In the genomic region with DNA sequence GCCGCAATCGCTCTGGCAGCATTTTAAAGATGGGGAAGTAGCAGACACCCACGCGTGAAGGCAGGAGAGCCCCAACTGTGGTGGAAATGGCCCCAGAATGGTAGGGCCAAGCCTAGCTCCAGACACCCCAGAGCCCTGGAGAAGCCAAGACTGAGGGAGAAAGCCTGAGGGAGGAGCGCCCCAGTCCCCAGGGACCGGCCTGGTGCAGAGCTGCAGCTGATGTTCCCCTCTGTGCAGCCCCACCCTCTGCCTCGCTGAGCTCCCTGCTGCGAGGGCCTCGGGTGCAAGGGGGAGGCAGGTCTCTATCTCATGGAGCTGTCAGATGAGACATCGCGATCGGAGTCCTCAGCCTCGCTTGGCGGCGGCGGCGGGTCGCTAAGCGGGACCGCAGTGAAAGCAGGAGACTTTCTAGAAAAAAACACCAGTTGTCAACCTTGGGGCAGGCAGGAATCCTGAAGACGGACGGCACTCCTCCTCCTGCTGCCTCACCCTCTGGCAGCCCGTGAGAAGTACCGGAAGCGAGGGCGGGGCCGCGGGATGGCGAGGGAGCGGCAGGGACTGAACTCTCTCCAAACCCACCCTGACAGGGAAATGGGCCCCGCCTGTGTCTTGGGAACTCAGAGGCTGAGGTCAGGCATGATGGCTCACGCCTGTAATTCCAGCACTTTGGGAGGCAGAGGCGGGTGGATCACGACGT, we compare ENCODE assay signal across 8 cellular contexts. TPM values are rescaled to one million over a fixed set of nuclear protein-coding genes. Genes with fewer than 3 reads are reported as not detected.
A peak's percentile ranks its signal among the peaks of the same experiment; 100 is the strongest.
DNase-seq lines count a peak whose midpoint lies in the region; ATAC-seq and TF ChIP-seq lines count a peak whose summit lies in the region.

No MANE protein-coding gene starts in this region.

- TF ChIP-seq CTCF in RWPE2 (IDR thresholded peaks at IDR 0.05; ENCODE audit: poor library complexity, severe bottlenecking) = no peak
- TF ChIP-seq CTCF in body of pancreas (IDR thresholded peaks at IDR 0.05) = no peak

- H3K36me3 ChIP-seq in RWPE2 (ENCODE audit: low read depth) = peaks cover 36% of the 10 kb centered on the region
- peaks cover 0 to 17% of the 10 kb centered on the region in 2 donors for H3K36me3 ChIP-seq in body of pancreas (replicated peaks in 1 of 2; ENCODE audit: insufficient read depth in 1 of 2, low read depth in 2 of 2)

- H3K27ac ChIP-seq in RWPE2 (ENCODE audit: poor library complexity, severe bottlenecking) = peak overlapping the region; percentile 98
- peak overlapping the region in 1 of 4 donors; percentile 39 for H3K27ac ChIP-seq in body of pancreas

- H3K4me1 ChIP-seq in RWPE2 (ENCODE audit: insufficient read depth, poor library complexity, severe bottlenecking) (peaks cover 17% of the 10 kb centered on the region), body of pancreas (peaks cover 20% of the 10 kb centered on the region)

- ATAC-seq in RWPE2 (ENCODE audit: low read depth) = peak; percentile 79
- peak; percentile 51 for ATAC-seq in body of pancreas
- no peak for ATAC-seq in HG03095 (IDR thresholded peaks at IDR 0.05; ENCODE audit: unreplicated experiment)
- no peak for ATAC-seq in HG03039 (IDR thresholded peaks at IDR 0.05; ENCODE audit: unreplicated experiment)

- 59 to 71% methylated on average over 33 to 35 of the region's 35 CpGs for WGBS in body of pancreas, 2 donors

- no peak for TF ChIP-seq POLR2A in body of pancreas (IDR thresholded peaks at IDR 0.05)

- H3K4me3 ChIP-seq in RWPE2 (ENCODE audit: severe bottlenecking) (no peak overlapping the region), body of pancreas (no peak overlapping the region)

- H3K27me3 ChIP-seq in RWPE2 (ENCODE audit: insufficient read depth, poor library complexity, severe bottlenecking) (no peaks in the 10 kb centered on the region), body of pancreas (no peaks in the 10 kb centered on the region)

- DNase-seq in COLO829 (ENCODE audit: low spot score) (peak; percentile 87), HT-29 (ENCODE audit: low spot score) (peak; percentile 88), RWPE2 (ENCODE audit: low spot score) (peak; percentile 97), body of pancreas (peak; percentile 46 to 62 (median 52)), iris pigment epithelial cell (ENCODE audit: low read depth) (peak; percentile 89)
- peak; percentile 31 to 37 for DNase-seq in stimulated activated CD4-positive, alpha-beta T cell treated with anti-CD3 and anti-CD28 coated beads, Interleukin-2, amount 100 ng/mL, for 48 hours

- intact Hi-C loops in body of pancreas (cut with DNase I) = loop anchor here (5.0 kb wide), 1 partner anchor 113 kb away; no protein-coding TSS in a partner anchor

- H3K9me3 ChIP-seq in RWPE2 (ENCODE audit: severe bottlenecking) = no peaks in the 10 kb centered on the region
- no peaks in the 10 kb centered on the region for H3K9me3 ChIP-seq in body of pancreas

RNA-seq across cellular contexts. Expression of a gene that starts 6.0 kb away (rescaled TPM):
- 6,490 and 6,870 TPM in 2 replicates for total RNA-seq in HT-29 (2014; rRNA removed; shearing (Covaris generic))
- 100 to 1,000 TPM; 311 to 476 TPM for total RNA-seq in body of pancreas

RNA-seq across cellular contexts. Expression of a gene that starts 15.5 kb away (rescaled TPM):
- 0.37 and 0.41 TPM in 2 replicates for total RNA-seq in HT-29 (2014; rRNA removed; shearing (Covaris generic))
- 10 to 100 TPM; 11.4 to 13.2 TPM for total RNA-seq in body of pancreas

RNA-seq across cellular contexts. Expression of a gene that starts 27.8 kb away (rescaled TPM):
- 73.5 and 74.9 TPM in 2 replicates for total RNA-seq in HT-29 (2014; rRNA removed; shearing (Covaris generic))
- total RNA-seq in body of pancreas = 10 to 100 TPM; 10.9 to 83.1 TPM

RNA-seq across cellular contexts. Expression of a gene that starts 46.4 kb away (rescaled TPM):
- 115 and 141 TPM in 2 replicates for total RNA-seq in HT-29 (2014; rRNA removed; shearing (Covaris generic))
- 10 to 100 TPM in 1 of 2 donors, 1 to 10 TPM in 1; 9.3 to 46.1 TPM for total RNA-seq in body of pancreas

RNA-seq across cellular contexts. Expression of a gene that starts 47.3 kb away (rescaled TPM):
- 144 and 147 TPM in 2 replicates for total RNA-seq in HT-29 (2014; rRNA removed; shearing (Covaris generic))
- total RNA-seq in body of pancreas = 10 to 100 TPM; 23.6 to 25.1 TPM

Comparison
In these comparisons a context has a peak if more than half of its experiments do, and no peak if none do; other contexts are left out.
1. DNase-seq: peak in every context shown above with its lines; median percentile 97 in RWPE2; 89 in iris pigment epithelial cell; 88 in HT-29; 87 in COLO829; 52 in body of pancreas; 34 in stimulated activated CD4-positive, alpha-beta T cell treated with anti-CD3 and anti-CD28 coated beads, Interleukin-2, amount 100 ng/mL, for 48 hours.
2. ATAC-seq: peak in RWPE2 (single experiment) and body of pancreas (single experiment); none in HG03095 (single experiment) and HG03039 (single experiment).
3. RNA of a gene that starts 6.0 kb away (total RNA-seq): 6,490 to 6,870 TPM in HT-29; 311 to 476 TPM in body of pancreas; every median in the first group is over 10 times any median in the second.